1 cellular context compared by ENCODE assay signal in genomic region chr12:59078027-59078426, GRCh38.
TF ChIP-seq lines count a peak whose summit lies in the region.

No MANE protein-coding gene starts in this region.

TF ChIP-seq in IMR-90, 13 proteins besides CTCF, POLR2A, EP300 and RAD21:
- TF ChIP-seq ELK1 (IDR thresholded peaks at IDR 0.05; ENCODE audit: borderline replicate concordance, low read depth, low read length) (no peak), NFE2L2 (IDR thresholded peaks at IDR 0.05; ENCODE audit: low read depth, low read length) (no peak), BHLHE40 (IDR thresholded peaks at IDR 0.05; ENCODE audit: low read depth, low read length) (no peak), FOS (IDR thresholded peaks at IDR 0.05; ENCODE audit: low read depth, low read length) (no peak), MXI1 (IDR thresholded peaks at IDR 0.05; ENCODE audit: borderline replicate concordance, low read depth, low read length) (no peak), CHD1 (IDR thresholded peaks at IDR 0.05; ENCODE audit: low read depth, low read length) (no peak)
